Comparison of ENCODE assay signal across 10 cellular contexts in genomic region chr4:30722092-30722915, GRCh38. TPM values are rescaled to one million over a fixed set of nuclear protein-coding genes. Genes with fewer than 3 reads are reported as not detected.
DNase-seq lines count a peak whose midpoint lies in the region; ATAC-seq and TF ChIP-seq lines count a peak whose summit lies in the region.
"Had no signal": no experiment of that assay in that cellular context is flagged by ENCODE, and none has a peak within 500 bp of the region (broad histone marks: within the 10 kb centered on the region; RNA-seq: fewer than 3 reads in every experiment).

No MANE protein-coding gene starts in this region.

- peak overlapping the region; percentile 64 for H2AK5ac ChIP-seq in neuronal stem cell (ENCODE audit: low read depth, low read length)

- no peak overlapping the region for H2BK5ac ChIP-seq in neuronal stem cell (ENCODE audit: low read length)

- no peak overlapping the region for H3K27ac ChIP-seq in foreskin keratinocyte
- no peak overlapping the region for H3K27ac ChIP-seq in neuronal stem cell (replicated peaks; ENCODE audit: low read length)

- peak overlapping the region; percentile 84 for H3K14ac ChIP-seq in neuronal stem cell (ENCODE audit: low read length)

- ATAC-seq in foreskin keratinocyte, result no peak
- ATAC-seq: natural killer cell treated with Interleukin-12 subunit alpha and Interleukin-12 subunit beta and Interleukin-15 and Interleukin-18, amount 100 ng/mL, for 72 hours; stimulated activated naive B cell treated with anti-CD40 and anti-IgM and Interleukin-4, amounts not matched to agents 10 μg/mL and 1 μg/mL and 100 μg/mL, for 72 hours had no signal

- H2BK15ac ChIP-seq in neuronal stem cell (ENCODE audit: low read length), result no peak overlapping the region

- H3K4me3 ChIP-seq in neuronal stem cell (ENCODE audit: low read length in 2 of 2), result peak overlapping the region; percentile 44 to 82

- H3K23ac ChIP-seq in neuronal stem cell (ENCODE audit: low read depth, low read length, poor library complexity), result peak overlapping the region; percentile 89

- H4K8ac ChIP-seq in neuronal stem cell (ENCODE audit: low read depth, low read length), result peak overlapping the region; percentile 72

- H2AFZ ChIP-seq in neuronal stem cell (ENCODE audit: low read length), result peak overlapping the region; percentile 99

- WGBS in neuronal stem cell (ENCODE audit: extremely low coverage in 2 of 2, insufficient read length in 2 of 2, insufficient replicate concordance in 1 of 2), 2 donors, result no CpG with 5 or more reads among the region's 95 CpGs

- peak; percentile 2 for DNase-seq in stimulated activated CD4-positive, alpha-beta T cell treated with anti-CD3 and anti-CD28 coated beads, Interleukin-15, amount 100 ng/mL, for 24 hours
- no peak for DNase-seq in stimulated activated CD4-positive, alpha-beta T cell treated with anti-CD3 and anti-CD28 coated beads, Interleukin-4, amount 100 ng/mL, for 24 hours
- no peak for DNase-seq in foreskin keratinocyte
- DNase-seq in neuronal stem cell (ENCODE audit: low spot score), result no peak
- no peak for DNase-seq in GM19240 (ENCODE audit: insufficient read length, low spot score)
- no peak for DNase-seq in SKM-1 (lab: John Stamatoyannopoulos, UW; ENCODE audit: unreplicated experiment)
- no peak for DNase-seq in superior temporal gyrus (ENCODE audit: extremely low spot score)
- DNase-seq in activated CD4-positive, CD25-positive, alpha-beta regulatory T cell treated with anti-CD3 and anti-CD28 coated beads, Interleukin-2, amount 50 U/mL, for 72 hours, result no peak
- DNase-seq: stimulated activated naive B cell treated with anti-CD40 and anti-IgM and Interleukin-4, amounts not matched to agents 10 μg/mL and 1 μg/mL and 100 μg/mL, for 72 hours had no signal

- H4K91ac ChIP-seq in neuronal stem cell (ENCODE audit: low read depth, low read length, poor library complexity), result no peak overlapping the region

- peak overlapping the region; percentile 93 for H3K18ac ChIP-seq in neuronal stem cell (ENCODE audit: low read length)

- no peak overlapping the region for H2BK12ac ChIP-seq in neuronal stem cell (ENCODE audit: low read length)

- peaks cover 12% of the 10 kb centered on the region for H3K79me1 ChIP-seq in neuronal stem cell (ENCODE audit: low read depth, low read length)

- no peak overlapping the region for H2BK120ac ChIP-seq in neuronal stem cell (ENCODE audit: low read depth, low read length)

- H3K4me1 ChIP-seq in foreskin keratinocyte, result no peaks in the 10 kb centered on the region
- peaks cover 2 to 8% of the 10 kb centered on the region in 2 donors for H3K4me1 ChIP-seq in neuronal stem cell (ENCODE audit: control insufficient read depth in 2 of 2, insufficient read depth in 1 of 2, low read depth in 1 of 2, low read length in 2 of 2)

- no peaks in the 10 kb centered on the region for H3K27me3 ChIP-seq in foreskin keratinocyte
- peaks cover 0 to 14% (median 0%) of the 10 kb centered on the region in 3 experiments for H3K27me3 ChIP-seq in neuronal stem cell (ENCODE audit: control insufficient read depth in 3 of 3, insufficient read depth in 3 of 3, low read depth in 1 of 3, low read length in 3 of 3)

- peaks cover 1 to 18% of the 10 kb centered on the region in 2 donors for H3K9me3 ChIP-seq in neuronal stem cell (replicated peaks in 1 of 2; ENCODE audit: control insufficient read depth in 2 of 2, insufficient read depth in 1 of 2, low read depth in 1 of 2, low read length in 2 of 2)

- no peak overlapping the region for H3K4ac ChIP-seq in neuronal stem cell (ENCODE audit: low read length)

- peaks cover 0 to 8% of the 10 kb centered on the region in 2 donors for H3K36me3 ChIP-seq in neuronal stem cell (replicated peaks in 1 of 2; ENCODE audit: control insufficient read depth in 2 of 2, insufficient read depth in 2 of 2, low read length in 2 of 2)

- H3K4me2 ChIP-seq in neuronal stem cell (ENCODE audit: insufficient read depth, low read length, poor library complexity, severe bottlenecking), result peak overlapping the region; percentile 98

- peak; percentile 1 for TF ChIP-seq CTCF in foreskin keratinocyte (conservative IDR thresholded peaks at IDR 0.05)

- peak overlapping the region; percentile 88 for H3K9ac ChIP-seq in neuronal stem cell (ENCODE audit: low read depth, low read length, poor library complexity)

RNA-seq across cellular contexts. Expression of gene PCDH7, which starts 2.1 kb away (rescaled TPM):
- 34.5 and 43.2 TPM in 2 replicates for total RNA-seq in foreskin keratinocyte
- 6.7 and 10.9 TPM in 2 replicates for polyA plus RNA-seq in foreskin keratinocyte
- 6.7 TPM for polyA plus RNA-seq in neuronal stem cell (2013, experiment 1 of 2)
- 6.9 TPM for polyA plus RNA-seq in neuronal stem cell (2013, experiment 2 of 2)
- total RNA-seq: natural killer cell treated with Interleukin-12 subunit alpha and Interleukin-12 subunit beta and Interleukin-15 and Interleukin-18, amount 100 ng/mL, for 72 hours had no signal
